In the genomic region with DNA sequence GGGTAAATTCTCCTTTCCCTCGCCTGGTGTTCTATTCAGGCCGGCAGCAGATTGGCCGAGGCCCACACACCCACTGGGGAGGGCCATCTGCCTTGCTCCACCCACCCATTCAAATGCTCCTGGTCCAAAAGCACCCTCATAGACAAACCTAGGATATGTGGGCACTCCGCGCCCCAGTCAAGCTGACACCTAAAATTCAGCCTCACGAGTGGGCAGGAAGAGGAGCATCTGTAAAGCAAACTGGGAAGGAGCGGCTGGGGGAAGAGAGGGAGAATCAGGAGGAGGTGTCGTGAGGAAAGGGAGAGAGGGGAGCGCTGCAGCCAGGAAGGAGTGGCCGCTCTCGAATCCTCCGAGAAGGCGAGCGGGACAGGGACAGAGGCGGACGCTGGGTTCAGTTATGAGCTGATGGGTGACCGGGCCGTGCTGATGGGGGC, we compare ENCODE assay signal across 10 cellular contexts.
DNase-seq lines count a peak whose midpoint lies in the region; ATAC-seq and TF ChIP-seq lines count a peak whose summit lies in the region.
"Had no signal": no experiment of that assay in that cellular context is flagged by ENCODE, and none has a peak within 500 bp of the region (broad histone marks: within the 10 kb centered on the region; RNA-seq: fewer than 3 reads in every experiment).

No MANE protein-coding gene starts in this region.

- no peak for DNase-seq in stimulated activated naive CD8-positive, alpha-beta T cell treated with anti-CD3 and anti-CD28 coated beads, Interleukin-15, amount 100 ng/mL, for 72 hours
- no peak for DNase-seq in stimulated activated naive CD8-positive, alpha-beta T cell treated with anti-CD3 and anti-CD28 coated beads, Interleukin-15, Interleukin-2, amounts not matched to agents 100 U/mL and 50 U/mL, for 24 hours
- no peak for DNase-seq in fibroblast of lung (ENCODE audit: low read depth in 2 of 2)
- no peak for DNase-seq in mesothelial cell of epicardium (ENCODE audit: low spot score in 2 of 2, unreplicated experiment in 2 of 2)
- no peak for DNase-seq in ascending aorta (ENCODE audit: low spot score in 2 of 2)
- no peak for DNase-seq in NCI-H2081 treated with DMSO at 0.1 percent for 48 hours (lab: John Stamatoyannopoulos, UW)
- DNase-seq in NCI-H2081 (lab: John Stamatoyannopoulos, UW): no peak
- DNase-seq: activated CD4-positive, alpha-beta memory T cell treated with anti-CD3 and anti-CD28 coated beads for 36 hours; BE2C had no signal

- peak overlapping the region; percentile 69 to 94 for H3K27ac Mint-ChIP-seq in stimulated activated naive CD8-positive, alpha-beta T cell treated with anti-CD3 and anti-CD28 coated beads, Interleukin-15, amount 100 ng/mL, for 72 hours
- no peak overlapping the region for H3K27ac Mint-ChIP-seq in mesothelial cell of epicardium
- H3K27ac Mint-ChIP-seq: activated CD4-positive, alpha-beta memory T cell treated with anti-CD3 and anti-CD28 coated beads for 36 hours had no signal

- no peak overlapping the region for H2AFZ ChIP-seq in fibroblast of lung (ENCODE audit: low read length)

- no peak for ATAC-seq in stimulated activated naive CD8-positive, alpha-beta T cell treated with anti-CD3 and anti-CD28 coated beads, Interleukin-15, amount 100 ng/mL, for 72 hours
- no peak for ATAC-seq in stimulated activated naive CD8-positive, alpha-beta T cell treated with anti-CD3 and anti-CD28 coated beads, Interleukin-15, Interleukin-2, amounts not matched to agents 100 U/mL and 50 U/mL, for 24 hours
- no peak for ATAC-seq in HG03280 (IDR thresholded peaks at IDR 0.05; ENCODE audit: unreplicated experiment)

- H3K36me3 Mint-ChIP-seq in mesothelial cell of epicardium: no peaks in the 10 kb centered on the region
- H3K36me3 Mint-ChIP-seq: activated CD4-positive, alpha-beta memory T cell treated with anti-CD3 and anti-CD28 coated beads for 36 hours had no signal

- peaks cover 17% of the 10 kb centered on the region for H3K4me1 ChIP-seq in fibroblast of lung (ENCODE audit: control insufficient read depth, extremely low read depth, insufficient read depth, low read length)
- H3K4me1 ChIP-seq in ascending aorta: no peaks in the 10 kb centered on the region
- H3K4me1 ChIP-seq: BE2C had no signal

- intact Hi-C loops in ascending aorta (cut with DNase I): no loop called here

- H3K9me3 Mint-ChIP-seq in stimulated activated naive CD8-positive, alpha-beta T cell treated with anti-CD3 and anti-CD28 coated beads, Interleukin-15, amount 100 ng/mL, for 72 hours: no peaks in the 10 kb centered on the region
- peaks cover 5% of the 10 kb centered on the region for H3K9me3 Mint-ChIP-seq in mesothelial cell of epicardium
- H3K9me3 Mint-ChIP-seq: activated CD4-positive, alpha-beta memory T cell treated with anti-CD3 and anti-CD28 coated beads for 36 hours had no signal

- no peaks in the 10 kb centered on the region for H3K27me3 ChIP-seq in fibroblast of lung (ENCODE audit: control insufficient read depth, insufficient read depth, low read length)
- no peaks in the 10 kb centered on the region for H3K27me3 ChIP-seq in ascending aorta
- H3K27me3 ChIP-seq: BE2C had no signal

- H3K27ac ChIP-seq in fibroblast of lung (ENCODE audit: insufficient read depth, low read length) (no peak overlapping the region), ascending aorta (no peak overlapping the region)

- H3K9me3 ChIP-seq in fibroblast of lung (ENCODE audit: control insufficient read depth, insufficient read depth, low read depth, low read length) (no peaks in the 10 kb centered on the region), ascending aorta (no peaks in the 10 kb centered on the region)
- H3K9me3 ChIP-seq: BE2C had no signal

- H3K4me1 Mint-ChIP-seq in stimulated activated naive CD8-positive, alpha-beta T cell treated with anti-CD3 and anti-CD28 coated beads, Interleukin-15, amount 100 ng/mL, for 72 hours: peaks cover 15% of the 10 kb centered on the region
- peaks cover 25% of the 10 kb centered on the region for H3K4me1 Mint-ChIP-seq in mesothelial cell of epicardium

- no peaks in the 10 kb centered on the region for H4K20me1 ChIP-seq in fibroblast of lung (ENCODE audit: control insufficient read depth, extremely low read depth, insufficient read depth, low read length)

- no peaks in the 10 kb centered on the region for H3K36me3 ChIP-seq in fibroblast of lung (ENCODE audit: control insufficient read depth, insufficient read depth, low read length)
- H3K36me3 ChIP-seq in ascending aorta: no peaks in the 10 kb centered on the region
- H3K36me3 ChIP-seq: BE2C had no signal

- no peak for TF ChIP-seq CTCF in fibroblast of lung (conservative IDR thresholded peaks at IDR 0.05 in 1 of 2, IDR thresholded peaks at IDR 0.05 in 1 of 2; ENCODE audit: low read depth in 1 of 2, low read length in 2 of 2)
- no peak for TF ChIP-seq CTCF in mesothelial cell of epicardium (IDR thresholded peaks at IDR 0.05; ENCODE audit: unreplicated experiment)
- no peak for TF ChIP-seq CTCF in ascending aorta (IDR thresholded peaks at IDR 0.05)

- H3K9ac ChIP-seq in fibroblast of lung (ENCODE audit: insufficient read depth, low read length): no peak overlapping the region

- peak overlapping the region; percentile 7 for H3K4me2 ChIP-seq in fibroblast of lung (ENCODE audit: extremely low read depth, insufficient read depth, low read length)

- H3K79me2 ChIP-seq in fibroblast of lung (ENCODE audit: control insufficient read depth, insufficient read depth, low read length): no peaks in the 10 kb centered on the region

- peaks cover 41% of the 10 kb centered on the region for H3K27me3 Mint-ChIP-seq in stimulated activated naive CD8-positive, alpha-beta T cell treated with anti-CD3 and anti-CD28 coated beads, Interleukin-15, amount 100 ng/mL, for 72 hours
- H3K27me3 Mint-ChIP-seq in mesothelial cell of epicardium (ENCODE audit: low read depth): peaks cover 25% of the 10 kb centered on the region

- peak overlapping the region; percentile 56 to 68 for H3K4me3 Mint-ChIP-seq in stimulated activated naive CD8-positive, alpha-beta T cell treated with anti-CD3 and anti-CD28 coated beads, Interleukin-15, amount 100 ng/mL, for 72 hours
- H3K4me3 Mint-ChIP-seq in mesothelial cell of epicardium: peak overlapping the region; percentile 49
- H3K4me3 Mint-ChIP-seq: activated CD4-positive, alpha-beta memory T cell treated with anti-CD3 and anti-CD28 coated beads for 36 hours had no signal

- H3K4me3 ChIP-seq in fibroblast of lung (replicated peaks in 1 of 4; ENCODE audit: control extremely low read depth in 1 of 4, insufficient read depth in 1 of 4, low read depth in 3 of 4, low read length in 4 of 4) (no peak overlapping the region), ascending aorta (peak overlapping the region in 1 of 2 donors; percentile 42)
